In genomic region chr2:234320098-234320497, GRCh38 we compare ENCODE assay signal across 21 cellular contexts.
DNase-seq lines count a peak whose midpoint lies in the region; ATAC-seq, FAIRE-seq and TF ChIP-seq lines count a peak whose summit lies in the region.
"Had no signal": no experiment of that assay in that cellular context is flagged by ENCODE, and none has a peak within 500 bp of the region (broad histone marks: within the 10 kb centered on the region; RNA-seq: fewer than 3 reads in every experiment).

No MANE protein-coding gene starts in this region.

- H3K9me3 ChIP-seq in A549, result no peaks in the 10 kb centered on the region
- H3K9me3 ChIP-seq: HAP-1 had no signal

- CTCF ChIA-PET in A549 (lab: Yijun Ruan, JAX), result interaction anchor here (0.7 to 1.1 kb wide), 2 partner anchors 10 to 16 kb away, joined by 3 to 4 read pairs; no protein-coding TSS in a partner anchor

- DNase-seq in DMS 273 (lab: John Stamatoyannopoulos, UW; ENCODE audit: unreplicated experiment) (peak; percentile 13), DMS 273 treated with DMSO at 0.1 percent for 48 hours (lab: John Stamatoyannopoulos, UW) (no peak), A549 (ENCODE audit: low read depth in 1 of 2, low spot score in 1 of 2) (no peak), NCI-H69 (lab: John Stamatoyannopoulos, UW) (peak; percentile 57), cortex of kidney (lab: John Stamatoyannopoulos, UW) (no peak), nucleus accumbens (lab: John Stamatoyannopoulos, UW) (no peak)
- DNase-seq in central memory CD8-positive, alpha-beta T cell (ENCODE audit: low spot score in 2 of 2), result no peak
- DNase-seq: CD8-positive, alpha-beta T cell; MV-4-11; NCI-H1417 treated with DMSO at 0.1 percent for 48 hours; NCI-H2029; NCI-H345; NCI-H82; OCI-M1; SHP77 had no signal

- WGBS in A549 (ENCODE audit: missing lambda C conversion rate), result 76% methylated on average over 3 of the region's 3 CpGs

- no peak for ATAC-seq in A549
- no peak for ATAC-seq in central memory CD8-positive, alpha-beta T cell (replicated peaks; ENCODE audit: extremely low read depth, poor library complexity, severe bottlenecking)
- no peak for ATAC-seq in activated CD4-positive, CD25-positive, alpha-beta regulatory T cell treated with anti-CD3 and anti-CD28 coated beads, Interleukin-2, amount 50 U/mL, for 24 hours
- ATAC-seq: CD8-positive, alpha-beta T cell; GM23338 had no signal

- H3K9me3 Mint-ChIP-seq in central memory CD8-positive, alpha-beta T cell, result no peaks in the 10 kb centered on the region
- H3K9me3 Mint-ChIP-seq: CD8-positive, alpha-beta T cell; GM23338 had no signal

- H3K4me1 ChIP-seq in A549, result no peaks in the 10 kb centered on the region
- H3K4me1 ChIP-seq: HAP-1 had no signal

- peak overlapping the region in 1 of 2 experiments; percentile 4; a peak in 1 of 6 replicates for H3K27ac ChIP-seq in A549
- H3K27ac ChIP-seq: 22Rv1; BLaER1 treated with 17β-estradiol and CSF1 and Interleukin-3, amounts not matched to agents 10 nM and 100 nM had no signal

- TF ChIP-seq POLR2A in A549 (IDR thresholded peaks at IDR 0.05; ENCODE audit: low read length), result no peak

- no peak for TF ChIP-seq EP300 in A549 (IDR thresholded peaks at IDR 0.05)

- no peak for TF ChIP-seq RAD21 in A549 (conservative IDR thresholded peaks at IDR 0.05 in 1 of 2, IDR thresholded peaks at IDR 0.05 in 1 of 2)

- peaks cover 2% of the 10 kb centered on the region for H3K36me3 Mint-ChIP-seq in central memory CD8-positive, alpha-beta T cell (ENCODE audit: insufficient read depth)
- H3K36me3 Mint-ChIP-seq: CD8-positive, alpha-beta T cell had no signal

- peaks cover 38% of the 10 kb centered on the region for H3K4me1 Mint-ChIP-seq in central memory CD8-positive, alpha-beta T cell
- H3K4me1 Mint-ChIP-seq: GM23338 had no signal

- no peak for FAIRE-seq in A549 (lab: Jason Lieb, UNC)
- FAIRE-seq: GM18507 had no signal

- H3K4me3 Mint-ChIP-seq in central memory CD8-positive, alpha-beta T cell, result no peak overlapping the region
- H3K4me3 Mint-ChIP-seq: CD8-positive, alpha-beta T cell; GM23338 had no signal

- no peak overlapping the region for H3K4me3 ChIP-seq in A549
- H3K4me3 ChIP-seq: BLaER1 treated with 17β-estradiol and CSF1 and Interleukin-3, amounts not matched to agents 10 nM and 100 nM; GM23338; HAP-1 had no signal

- no peak for TF ChIP-seq CTCF in A549 (IDR thresholded peaks at IDR 0.05)

- H3K27me3 Mint-ChIP-seq in central memory CD8-positive, alpha-beta T cell, result no peaks in the 10 kb centered on the region

- H3K27ac Mint-ChIP-seq in central memory CD8-positive, alpha-beta T cell (ENCODE audit: low read depth), result peak overlapping the region; percentile 32
- H3K27ac Mint-ChIP-seq: CD8-positive, alpha-beta T cell; GM23338 had no signal

- no peak overlapping the region for H3K4me2 ChIP-seq in A549
- H3K4me2 ChIP-seq: GM23338 had no signal

- POLR2A ChIA-PET in A549 (lab: Yijun Ruan, JAX), result no interaction called here

TF ChIP-seq in A549, 52 proteins besides CTCF, POLR2A, EP300 and RAD21:
- TF ChIP-seq EHF (CRISPR knock-in tag; IDR thresholded peaks at IDR 0.05), result no peak
- TF ChIP-seq MAFK (IDR thresholded peaks at IDR 0.05; ENCODE audit: partially characterized antibody), result peak; percentile 88

Comparison
In these comparisons a context has a peak if more than half of its experiments do, and no peak if none do; other contexts are left out.
1. DNase-seq: peak in DMS 273 (single experiment) and NCI-H69 (single experiment); none in DMS 273 treated with DMSO at 0.1 percent for 48 hours (single experiment), A549 (0 of 2), central memory CD8-positive, alpha-beta T cell (0 of 2), cortex of kidney (single experiment) and nucleus accumbens (0 of 56).